Comparison of ENCODE assay signal across 8 cellular contexts in genomic region chr4:60201052-60201673, GRCh38.
DNase-seq lines count a peak whose midpoint lies in the region; ATAC-seq, FAIRE-seq and TF ChIP-seq lines count a peak whose summit lies in the region.

No MANE protein-coding gene starts in this region.

- no peak overlapping the region for H2AK5ac ChIP-seq in H1 (ENCODE audit: low read depth, low read length)

- peaks cover 14% of the 10 kb centered on the region for H3K9me3 ChIP-seq in Karpas-422 (ENCODE audit: low read length)
- no peaks in the 10 kb centered on the region for H3K9me3 ChIP-seq in SJCRH30 (replicated peaks)
- H3K9me3 ChIP-seq in H1 (ENCODE audit: insufficient read depth in 2 of 2, low read depth in 1 of 2, low read length in 1 of 2) = no peaks in the 10 kb centered on the region

- H3K27me3 Mint-ChIP-seq in activated CD4-positive, alpha-beta T cell treated with anti-CD3 and anti-CD28 coated beads for 36 hours = no peaks in the 10 kb centered on the region

- 32% methylated on average over 3 of the region's 3 CpGs; no CpG with 5 or more reads in 1 of the 2 experiments for WGBS in H1 (ENCODE audit: extremely low coverage in 1 of 2, insufficient coverage in 1 of 2, insufficient read length in 1 of 2, insufficient replicate concordance in 2 of 2, low coverage in 1 of 2, low lambda C conversion rate in 2 of 2, missing lambda C conversion rate in 1 of 2), 2 experiments

- no peak overlapping the region for H3K27ac ChIP-seq in Karpas-422 (ENCODE audit: low read length)
- H3K27ac ChIP-seq in SJCRH30 = no peak overlapping the region
- H3K27ac ChIP-seq in H1 (ENCODE audit: low read depth, low read length) = no peak overlapping the region

- H3K27ac Mint-ChIP-seq in activated CD4-positive, alpha-beta T cell treated with anti-CD3 and anti-CD28 coated beads for 36 hours = no peak overlapping the region

- H3K4me1 ChIP-seq in Karpas-422 (ENCODE audit: low read length) (no peaks in the 10 kb centered on the region), SJCRH30 (no peaks in the 10 kb centered on the region), H1 (replicated peaks in 1 of 4; ENCODE audit: control insufficient read depth in 3 of 4, insufficient read depth in 4 of 4, low read length in 3 of 4) (no peaks in the 10 kb centered on the region)

- H3K4me3 ChIP-seq in Karpas-422 (ENCODE audit: low read length) (no peak overlapping the region), SJCRH30 (no peak overlapping the region), H1 (ENCODE audit: extremely low read depth in 1 of 4, insufficient read depth in 2 of 4, low read depth in 3 of 4, low read length in 4 of 4) (no peak overlapping the region)

- TF ChIP-seq EP300 in H1 (IDR thresholded peaks at IDR 0.05; ENCODE audit: borderline replicate concordance in 1 of 2, low read depth in 2 of 2, low read length in 2 of 2) = no peak

- H4K20me1 ChIP-seq in Karpas-422 (ENCODE audit: insufficient read depth, low read depth, low read length) = no peaks in the 10 kb centered on the region
- no peaks in the 10 kb centered on the region for H4K20me1 ChIP-seq in H1 (replicated peaks in 1 of 2; ENCODE audit: control insufficient read depth in 1 of 2, insufficient read depth in 2 of 2, low read length in 2 of 2)

- CTCF ChIA-PET in activated CD4-positive, alpha-beta T cell treated with anti-CD3 and anti-CD28 coated beads for 36 hours (lab: Charles Lee) = interaction anchor here (0.9 kb wide), 1 partner anchor 37 kb away, joined by 3 read pairs; no protein-coding TSS in a partner anchor
- CTCF ChIA-PET in H1 (lab: Charles Lee; ENCODE audit: partially characterized antibody) = interaction anchor here (0.6 to 1.3 kb wide), 7 partner anchors 10 to 952 kb away, joined by 3 to 4 read pairs (median 3); no protein-coding TSS in a partner anchor

- POLR2A ChIA-PET in activated CD4-positive, alpha-beta T cell treated with anti-CD3 and anti-CD28 coated beads for 36 hours (lab: Charles Lee) = no interaction called here
- POLR2A ChIA-PET in H1 (lab: Charles Lee; ENCODE audit: partially characterized antibody) = no interaction called here

- no peak overlapping the region for H3K4me3 Mint-ChIP-seq in activated CD4-positive, alpha-beta T cell treated with anti-CD3 and anti-CD28 coated beads for 36 hours

- no peak overlapping the region for H2BK120ac ChIP-seq in H1 (replicated peaks; ENCODE audit: low read depth, low read length)

- no peak overlapping the region for H4K8ac ChIP-seq in H1 (ENCODE audit: extremely low read depth, insufficient read depth, low read length)

- no peaks in the 10 kb centered on the region for H3K9me2 ChIP-seq in Karpas-422 (replicated peaks; ENCODE audit: insufficient read depth, low read length)

- no peak overlapping the region for H3K56ac ChIP-seq in H1 (replicated peaks; ENCODE audit: insufficient read length, low read depth, low read length)

- H3K23me2 ChIP-seq in H1 (ENCODE audit: low read depth, low read length) = no peaks in the 10 kb centered on the region

- no peak overlapping the region for H3K4me2 ChIP-seq in Karpas-422 (ENCODE audit: low read depth, low read length, poor library complexity, severe bottlenecking)
- H3K4me2 ChIP-seq in H1 (ENCODE audit: insufficient read depth in 1 of 2, low read depth in 2 of 2, low read length in 2 of 2) = no peak overlapping the region

- H2AFZ ChIP-seq in Karpas-422 (ENCODE audit: low read length) = no peak overlapping the region
- no peak overlapping the region for H2AFZ ChIP-seq in H1 (ENCODE audit: low read length)

- H2BK20ac ChIP-seq in H1 (ENCODE audit: low read length) = no peak overlapping the region

- H3K27me3 ChIP-seq in Karpas-422 (ENCODE audit: low read length) (no peaks in the 10 kb centered on the region), SJCRH30 (no peaks in the 10 kb centered on the region), H1 (replicated peaks in 1 of 4; ENCODE audit: control insufficient read depth in 3 of 4, extremely low read depth in 1 of 4, insufficient read depth in 3 of 4, low read length in 3 of 4) (no peaks in the 10 kb centered on the region)

- no peaks in the 10 kb centered on the region for H3K4me1 Mint-ChIP-seq in activated CD4-positive, alpha-beta T cell treated with anti-CD3 and anti-CD28 coated beads for 36 hours

- H3K36me3 Mint-ChIP-seq in activated CD4-positive, alpha-beta T cell treated with anti-CD3 and anti-CD28 coated beads for 36 hours (ENCODE audit: low read depth) = no peaks in the 10 kb centered on the region

- no peaks in the 10 kb centered on the region for H3K9me3 Mint-ChIP-seq in activated CD4-positive, alpha-beta T cell treated with anti-CD3 and anti-CD28 coated beads for 36 hours (ENCODE audit: low read depth)

- TF ChIP-seq POLR2A in H1 (IDR thresholded peaks at IDR 0.05; ENCODE audit: control extremely low read depth in 1 of 2, low read depth in 2 of 2, low read length in 2 of 2) = no peak

- H4K91ac ChIP-seq in H1 (replicated peaks; ENCODE audit: insufficient read length, low read length) = no peak overlapping the region

- no peak overlapping the region for H3K4ac ChIP-seq in H1 (replicated peaks; ENCODE audit: insufficient read length, low read depth, low read length)

- FAIRE-seq in H1 (lab: Jason Lieb, UNC) = peak; percentile 63

- intact Hi-C loops in activated CD4-positive, alpha-beta T cell treated with anti-CD3 and anti-CD28 coated beads for 36 hours (cut with DNase I, micrococcal nuclease) = loop anchor here in 1 of 2 experiments (5.0 kb wide), 1 partner anchor 954 kb away; no protein-coding TSS in a partner anchor

- no peak overlapping the region for H2BK5ac ChIP-seq in H1 (ENCODE audit: low read depth, low read length)

- no peak overlapping the region for H4K5ac ChIP-seq in H1 (ENCODE audit: insufficient read length, low read depth, low read length)

- ATAC-seq in activated CD4-positive, alpha-beta T cell treated with anti-CD3 and anti-CD28 coated beads for 36 hours = no peak
- ATAC-seq in GM21723 (IDR thresholded peaks at IDR 0.05; ENCODE audit: unreplicated experiment) = peak; percentile 92

- H3K79me1 ChIP-seq in H1 (ENCODE audit: low read depth, low read length) = no peaks in the 10 kb centered on the region

- H2BK15ac ChIP-seq in H1 (ENCODE audit: low read length) = no peak overlapping the region

- H3K36me3 ChIP-seq in Karpas-422 (ENCODE audit: insufficient read depth, low read length) = no peaks in the 10 kb centered on the region
- H3K36me3 ChIP-seq in SJCRH30 = no peaks in the 10 kb centered on the region
- H3K36me3 ChIP-seq in H1 (ENCODE audit: control insufficient read depth in 2 of 4, insufficient read depth in 4 of 4, low read length in 3 of 4) = no peaks in the 10 kb centered on the region

- H3K79me2 ChIP-seq in Karpas-422 (ENCODE audit: low read length) (no peaks in the 10 kb centered on the region), H1 (ENCODE audit: control insufficient read depth in 1 of 2, insufficient read depth in 2 of 2, low read length in 2 of 2) (no peaks in the 10 kb centered on the region)

- H3K23ac ChIP-seq in H1 (ENCODE audit: insufficient read length) = no peak overlapping the region

- H2BK12ac ChIP-seq in H1 (ENCODE audit: low read depth, low read length) = no peak overlapping the region

- H3K18ac ChIP-seq in H1 (ENCODE audit: extremely low read depth, low read length) = no peak overlapping the region

- TF ChIP-seq RAD21 in H1 (IDR thresholded peaks at IDR 0.05 in 1 of 2, conservative IDR thresholded peaks at IDR 0.05 in 1 of 2; ENCODE audit: low read depth in 2 of 2, low read length in 2 of 2) = peak; percentile 84 to 86

- H3K14ac ChIP-seq in H1 (ENCODE audit: insufficient read length) = no peak overlapping the region

- peak; percentile 67 for DNase-seq in activated CD4-positive, alpha-beta T cell treated with anti-CD3 and anti-CD28 coated beads for 36 hours
- no peak for DNase-seq in activated CD4-positive, alpha-beta T cell treated with anti-CD3 and anti-CD28 coated beads for 4 hours
- DNase-seq in Karpas-422 (peak; percentile 85), SJCRH30 (peak; percentile 55 to 87), H1 (ENCODE audit: low read depth in 1 of 2, low spot score in 2 of 2) (peak; percentile 17 to 77), mucosa of gallbladder (ENCODE audit: low spot score) (peak; percentile 37)
- no peak for DNase-seq in NK-92 treated with Interleukin-12 subunit alpha and Interleukin-12 subunit beta, amount 100 ng/mL, for 24 hours (lab: John Stamatoyannopoulos, UW)

- TF ChIP-seq CTCF in H1 (IDR thresholded peaks at IDR 0.05; ENCODE audit: control extremely low read depth in 1 of 3, insufficient read depth in 1 of 3, low read depth in 1 of 3, low read length in 3 of 3) = peak in 2 of 3 experiments; percentile 53 to 77; a peak in 2 of 4 replicates

- H3K9ac ChIP-seq in Karpas-422 (ENCODE audit: low read length) (no peak overlapping the region), H1 (replicated peaks in 1 of 4; ENCODE audit: extremely low read depth in 1 of 4, low read depth in 3 of 4, low read length in 3 of 4) (no peak overlapping the region)

TF ChIP-seq in H1, 55 proteins besides CTCF, POLR2A, EP300 and RAD21 (continues in another document):
- TF ChIP-seq JUND (IDR thresholded peaks at IDR 0.05; ENCODE audit: low read length) = no peak
- no peak for TF ChIP-seq JUN (IDR thresholded peaks at IDR 0.05; ENCODE audit: low read depth, low read length)
- TF ChIP-seq CBX8 (IDR thresholded peaks at IDR 0.05; ENCODE audit: borderline replicate concordance, low read depth, low read length) = no peak
- TF ChIP-seq BACH1 (IDR thresholded peaks at IDR 0.05; ENCODE audit: low read length) = no peak
- TF ChIP-seq SRF (IDR thresholded peaks at IDR 0.05; ENCODE audit: low read depth, low read length) = no peak
- no peak for TF ChIP-seq SIN3A (conservative IDR thresholded peaks at IDR 0.05 in 1 of 2, IDR thresholded peaks at IDR 0.05 in 1 of 2; ENCODE audit: low read depth in 1 of 2, low read length in 2 of 2)
- TF ChIP-seq POLR2AphosphoS5 (IDR thresholded peaks at IDR 0.05; ENCODE audit: low read depth, low read length) = no peak
- no peak for TF ChIP-seq BCL11A (IDR thresholded peaks at IDR 0.05; ENCODE audit: low read depth in 2 of 2, low read length in 2 of 2)
- no peak for TF ChIP-seq TCF12 (IDR thresholded peaks at IDR 0.05; ENCODE audit: low read depth, low read length)
- TF ChIP-seq CBX5 (IDR thresholded peaks at IDR 0.05; ENCODE audit: low read depth, low read length) = no peak
- TF ChIP-seq YY1 (IDR thresholded peaks at IDR 0.05; ENCODE audit: low read depth, low read length) = no peak
- no peak for TF ChIP-seq NRF1 (IDR thresholded peaks at IDR 0.05; ENCODE audit: low read depth, low read length)

Comparison
In these comparisons a context has a peak if more than half of its experiments do, and no peak if none do; other contexts are left out.
1. DNase-seq: peak in activated CD4-positive, alpha-beta T cell treated with anti-CD3 and anti-CD28 coated beads for 36 hours (single experiment), Karpas-422 (single experiment), SJCRH30 (2 of 2), H1 (2 of 2) and mucosa of gallbladder (single experiment); none in activated CD4-positive, alpha-beta T cell treated with anti-CD3 and anti-CD28 coated beads for 4 hours (0 of 2) and NK-92 treated with Interleukin-12 subunit alpha and Interleukin-12 subunit beta, amount 100 ng/mL, for 24 hours (single experiment).